Comparison of ENCODE assay signal across 6 cellular contexts in the genomic region with DNA sequence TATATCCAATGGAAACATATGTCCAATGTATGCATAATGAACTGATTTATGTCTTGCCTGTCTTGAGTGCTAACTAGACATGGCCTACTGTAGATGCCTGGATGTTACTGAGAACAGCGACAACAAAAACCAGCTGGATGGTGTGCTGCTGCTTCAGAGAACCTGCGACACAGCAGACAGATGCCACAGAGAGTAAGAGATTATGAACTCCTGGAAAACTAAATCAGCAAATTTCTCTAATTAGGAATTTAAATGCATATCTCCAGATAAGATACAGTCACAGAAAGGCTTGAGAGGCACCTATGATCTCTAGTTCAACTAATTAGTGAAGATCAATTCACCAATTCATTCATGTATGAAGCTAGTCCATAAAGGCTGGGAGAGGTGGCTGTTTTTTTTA.
"Had no signal": no experiment of that assay in that cellular context is flagged by ENCODE, and none has a peak within 500 bp of the region (broad histone marks: within the 10 kb centered on the region; RNA-seq: fewer than 3 reads in every experiment).

No MANE protein-coding gene starts in this region.

- DNase-seq: GM23248, GOT3, H7, H9, HCEC 1CT, HFFc6 had no signal
